In genomic region chr6:96812077-96812703, GRCh38 we compare ENCODE assay signal across 23 cellular contexts. TPM values are rescaled to one million over a fixed set of nuclear protein-coding genes. Genes with fewer than 3 reads are reported as not detected.
DNase-seq lines count a peak whose midpoint lies in the region; FAIRE-seq and TF ChIP-seq lines count a peak whose summit lies in the region.
"Had no signal": no experiment of that assay in that cellular context is flagged by ENCODE, and none has a peak within 500 bp of the region (broad histone marks: within the 10 kb centered on the region; RNA-seq: fewer than 3 reads in every experiment).

No MANE protein-coding gene starts in this region.

- no peak overlapping the region for H3K9ac ChIP-seq in GM23248
- H3K9ac ChIP-seq in adipocyte (ENCODE audit: low read length): peak overlapping the region; percentile 6

- H3K27me3 ChIP-seq in GM23248 (replicated peaks; ENCODE audit: insufficient read depth): no peaks in the 10 kb centered on the region
- no peaks in the 10 kb centered on the region for H3K27me3 ChIP-seq in adipocyte (replicated peaks; ENCODE audit: control insufficient read depth, insufficient read depth, low read length)
- H3K27me3 ChIP-seq in Peyer's patch: no peaks in the 10 kb centered on the region
- H3K27me3 ChIP-seq: adrenal gland, MG63, pancreas, SJCRH30, uterus had no signal

- DNase-seq in EH (ENCODE audit: low read depth) (peak; percentile 47), GM23248 (peak; percentile 27), adipocyte (ENCODE audit: low read depth) (peak; percentile 31), foreskin melanocyte (peak; percentile 22), NCI-H1048 (lab: John Stamatoyannopoulos, UW) (no peak), SIG-M5 treated with dmso at 0.1 percent for 504 hours (lab: John Stamatoyannopoulos, UW; ENCODE audit: unreplicated experiment) (no peak), H54 (ENCODE audit: insufficient read length, low spot score) (no peak), Peyer's patch (no peak)
- DNase-seq: activated CD8-positive, alpha-beta memory T cell treated with anti-CD3 and anti-CD28 coated beads for 24 hours; adrenal gland; CD8-positive, alpha-beta memory T cell; DND-41; H9; MG63; naive thymus-derived CD8-positive, alpha-beta T cell; NCI-H1930; NCI-H510A; pancreas; SJCRH30; stimulated activated CD4-positive, alpha-beta T cell treated with anti-CD3 and anti-CD28 coated beads, Interleukin-4, amount 100 ng/mL, for 1 hour; substantia nigra; uterus had no signal

- H3K36me3 ChIP-seq in GM23248 (ENCODE audit: low read depth) (no peaks in the 10 kb centered on the region), adipocyte (ENCODE audit: control insufficient read depth, insufficient read depth, low read length, severe bottlenecking) (no peaks in the 10 kb centered on the region), Peyer's patch (no peaks in the 10 kb centered on the region)
- H3K36me3 ChIP-seq: adrenal gland, MG63, pancreas, SJCRH30, uterus had no signal

- no peak for TF ChIP-seq POLR2A in H54 (IDR thresholded peaks at IDR 0.05; ENCODE audit: low read depth, low read length)
- TF ChIP-seq POLR2A in Peyer's patch (IDR thresholded peaks at IDR 0.05): no peak

- H3K9me2 ChIP-seq in GM23248 (ENCODE audit: insufficient read depth): no peaks in the 10 kb centered on the region

- FAIRE-seq in H54 (lab: Jason Lieb, UNC): no peak
- FAIRE-seq: pancreas had no signal

- H3K4me1 ChIP-seq in GM23248 (ENCODE audit: insufficient read depth) (peaks cover 11% of the 10 kb centered on the region), adipocyte (ENCODE audit: control insufficient read depth, insufficient read depth, low read length) (peaks cover 25% of the 10 kb centered on the region), Peyer's patch (no peaks in the 10 kb centered on the region)
- H3K4me1 ChIP-seq: pancreas, uterus had no signal

- H3K79me2 ChIP-seq in GM23248 (ENCODE audit: insufficient read depth): no peaks in the 10 kb centered on the region

- H3K27ac ChIP-seq in GM23248: no peak overlapping the region
- no peak overlapping the region for H3K27ac ChIP-seq in Peyer's patch
- H3K27ac ChIP-seq: adrenal gland, pancreas, SJCRH30, uterus had no signal

- H3K9me3 ChIP-seq in GM23248 (ENCODE audit: low read depth): no peaks in the 10 kb centered on the region
- H3K9me3 ChIP-seq in adipocyte (ENCODE audit: control insufficient read depth, low read length): no peaks in the 10 kb centered on the region
- H3K9me3 ChIP-seq in Peyer's patch: no peaks in the 10 kb centered on the region
- H3K9me3 ChIP-seq: adrenal gland, MG63, pancreas, SJCRH30, uterus had no signal

- no peaks in the 10 kb centered on the region for H4K20me1 ChIP-seq in GM23248 (ENCODE audit: insufficient read depth)

- in situ Hi-C loops in GM23248 (cut with MboI): no loop called here

- 84 to 91% methylated on average over 1 of the region's 1 CpG for WGBS in GM23248 (ENCODE audit: low coverage in 1 of 2, low lambda C conversion rate in 2 of 2, missing lambda C conversion rate in 2 of 2), 2 experiments

- TF ChIP-seq CTCF in Peyer's patch (IDR thresholded peaks at IDR 0.05): no peak

- H2AFZ ChIP-seq in GM23248: no peak overlapping the region

- peak overlapping the region; percentile 6 for H3K4me2 ChIP-seq in GM23248 (ENCODE audit: unreplicated experiment)

- H3K4me3 ChIP-seq in GM23248 (no peak overlapping the region), adipocyte (ENCODE audit: low read length) (peak overlapping the region; percentile 16), Peyer's patch (no peak overlapping the region)
- H3K4me3 ChIP-seq: adrenal gland, lung, MG63, pancreas, SJCRH30, uterus had no signal

- H3F3A ChIP-seq in GM23248 (ENCODE audit: insufficient read depth): no peaks in the 10 kb centered on the region

RNA-seq across cellular contexts. Expression of gene GPR63, which starts 25.1 kb away (rescaled TPM):
- total RNA-seq in GM23248 (2014; rRNA removed; shearing (Covaris generic)): 0.11 and 0.13 TPM in 2 replicates
- 0.10 and 0.11 TPM in 2 replicates for polyA plus RNA-seq in GM23248 (2016; fragmentation: Nextera tagmentation; extraction: Ambion mirVana)
- total RNA-seq in Peyer's patch: 1 to 10 TPM in 2 of 4 donors, under 1 TPM in 2; 0.38 to 4.1 (median 0.80) TPM

Comparison
In these comparisons a context has a peak if more than half of its experiments do, and no peak if none do; other contexts are left out.
1. DNase-seq: peak in EH (single experiment), GM23248 (single experiment), adipocyte (single experiment) and foreskin melanocyte (single experiment); none in NCI-H1048 (single experiment), SIG-M5 treated with dmso at 0.1 percent for 504 hours (single experiment), H54 (single experiment) and Peyer's patch (0 of 3).